8 cellular contexts compared by ENCODE assay signal in genomic region chr16:66521951-66522771, GRCh38. TPM values are rescaled to one million over a fixed set of nuclear protein-coding genes. Genes with fewer than 3 reads are reported as not detected.
DNase-seq lines count a peak whose midpoint lies in the region; ATAC-seq and TF ChIP-seq lines count a peak whose summit lies in the region.

No MANE protein-coding gene starts in this region.

- DNase-seq in T follicular helper cell (ENCODE audit: low read depth) (peak; percentile 68), adrenal gland (peak in 4 of 7 donors; percentile 35 to 54 (median 44)), right lobe of liver (peak; percentile 64 to 79 (median 67)), G401 (ENCODE audit: low spot score) (no peak), NCI-H345 treated with DMSO at 0.1 percent for 48 hours (lab: John Stamatoyannopoulos, UW; ENCODE audit: unreplicated experiment) (no peak)
- DNase-seq in stimulated activated CD8-positive, alpha-beta memory T cell treated with anti-CD3 and anti-CD28 coated beads, Interleukin-7, amount 100 ng/mL, for 24 hours (ENCODE audit: low read depth) = peak; percentile 88

- intact Hi-C loops in adrenal gland (cut with DNase I) = no loop called here
- intact Hi-C loops in right lobe of liver (cut with DNase I) = no loop called here

- H3K9me3 ChIP-seq in adrenal gland (replicated peaks in 1 of 3) = no peaks in the 10 kb centered on the region
- H3K9me3 ChIP-seq in right lobe of liver = no peaks in the 10 kb centered on the region

- no peak overlapping the region for H3K4me3 ChIP-seq in adrenal gland
- no peak overlapping the region for H3K4me3 ChIP-seq in right lobe of liver

- TF ChIP-seq POLR2A in adrenal gland (IDR thresholded peaks at IDR 0.05) (no peak), right lobe of liver (IDR thresholded peaks at IDR 0.05) (no peak)

- ATAC-seq in GM18861 (IDR thresholded peaks at IDR 0.05; ENCODE audit: unreplicated experiment) = peak; percentile 39
- ATAC-seq in HG03135 (IDR thresholded peaks at IDR 0.05; ENCODE audit: unreplicated experiment) = peak; percentile 38
- ATAC-seq in right lobe of liver = peak; percentile 11 to 35 (median 15)

- H3K4me1 ChIP-seq in adrenal gland (replicated peaks in 1 of 2) (peaks cover 41 to 69% of the 10 kb centered on the region in 2 donors), right lobe of liver (peaks cover 0 to 44% (median 12%) of the 10 kb centered on the region in 4 donors)

- 64 to 75% (median 69%) methylated on average over 16 to 17 of the region's 17 CpGs for WGBS in adrenal gland, 4 donors
- WGBS in right lobe of liver (ENCODE audit: insufficient coverage, low coverage, low lambda C conversion rate, missing lambda C conversion rate) = 50% methylated on average over 12 of the region's 17 CpGs

- TF ChIP-seq CTCF in adrenal gland (IDR thresholded peaks at IDR 0.05) = no peak
- TF ChIP-seq CTCF in right lobe of liver (IDR thresholded peaks at IDR 0.05) = no peak

- H3K27ac ChIP-seq in adrenal gland = peak overlapping the region in 3 of 5 donors; percentile 33 to 97 (median 84)
- H3K27ac ChIP-seq in right lobe of liver = peak overlapping the region; percentile 43 to 99 (median 70)

- H3K27me3 ChIP-seq in adrenal gland = no peaks in the 10 kb centered on the region
- H3K27me3 ChIP-seq in right lobe of liver = no peaks in the 10 kb centered on the region

- in situ Hi-C loops in G401 (cut with HindIII; ENCODE audit: low sequenced_read_pairs) = no loop called here

- H3K36me3 ChIP-seq in adrenal gland (replicated peaks in 1 of 2) = peaks cover 0 to 6% of the 10 kb centered on the region in 2 donors
- no peaks in the 10 kb centered on the region for H3K36me3 ChIP-seq in right lobe of liver

RNA-seq across cellular contexts. Expression of gene TK2, which starts 27.8 kb away (rescaled TPM):
- 10 to 100 TPM; 48.3 to 78.9 (median 67.5) TPM for total RNA-seq in adrenal gland
- 10 to 100 TPM; 24.9 to 45.3 (median 29.8) TPM for polyA plus RNA-seq in adrenal gland
- total RNA-seq in right lobe of liver = 10 to 100 TPM; 25.8 to 41.7 (median 33.6) TPM
- total RNA-seq in G401 (2014; rRNA removed; shearing (Covaris generic)) = 10.3 and 15.8 TPM in 2 replicates

RNA-seq across cellular contexts. Expression of gene CKLF, which starts 30.2 kb away (rescaled TPM):
- total RNA-seq in adrenal gland (10 to 100 TPM; 19.6 to 55.9 (median 43.8) TPM), right lobe of liver (10 to 100 TPM in 4 of 6 experiments, 1 to 10 TPM in 2; 8.4 to 30.5 (median 14.0) TPM)
- polyA plus RNA-seq in adrenal gland = 10 to 100 TPM; 23.6 to 32.8 (median 26.2) TPM
- 122 and 134 TPM in 2 replicates for total RNA-seq in G401 (2014; rRNA removed; shearing (Covaris generic))

RNA-seq across cellular contexts. Expression of gene CMTM1, which starts 44.1 kb away (rescaled TPM):
- 1 to 10 TPM in 6 of 8 donors, under 1 TPM in 2; 0.36 to 6.9 (median 2.9) TPM for total RNA-seq in adrenal gland
- 1 to 10 TPM in 1 of 3 donors, under 1 TPM in 1, not detected in 1; 0.34 to 1.4 TPM for polyA plus RNA-seq in adrenal gland
- total RNA-seq in right lobe of liver = 1 to 10 TPM in 2 of 6 experiments, under 1 TPM in 3, not detected in 1; 0.69 to 1.6 (median 0.90) TPM
- 3.1 TPM in 1 of 2 replicates, not detected in the other for total RNA-seq in G401 (2014; rRNA removed; shearing (Covaris generic))

RNA-seq across cellular contexts. Expression of gene CMTM2, which starts 57.1 kb away (rescaled TPM):
- total RNA-seq in adrenal gland = not detected
- polyA plus RNA-seq in adrenal gland = under 1 TPM in 2 of 3 donors, not detected in 1; 0.17 to 0.80 TPM
- total RNA-seq in right lobe of liver = under 1 TPM in 3 of 6 experiments, not detected in 3; 0.44 to 0.83 (median 0.55) TPM
- total RNA-seq in G401 (2014; rRNA removed; shearing (Covaris generic)) = not detected in 2 replicates

Comparison
In these comparisons a context has a peak if more than half of its experiments do, and no peak if none do; other contexts are left out.
1. DNase-seq: peak in T follicular helper cell (single experiment), adrenal gland (4 of 7), right lobe of liver (3 of 3) and stimulated activated CD8-positive, alpha-beta memory T cell treated with anti-CD3 and anti-CD28 coated beads, Interleukin-7, amount 100 ng/mL, for 24 hours (single experiment); none in G401 (single experiment) and NCI-H345 treated with DMSO at 0.1 percent for 48 hours (single experiment).
2. Peak in every context shown above with its lines, with median percentiles within 50 percentile points of each other: ATAC-seq.